In the genomic region with DNA sequence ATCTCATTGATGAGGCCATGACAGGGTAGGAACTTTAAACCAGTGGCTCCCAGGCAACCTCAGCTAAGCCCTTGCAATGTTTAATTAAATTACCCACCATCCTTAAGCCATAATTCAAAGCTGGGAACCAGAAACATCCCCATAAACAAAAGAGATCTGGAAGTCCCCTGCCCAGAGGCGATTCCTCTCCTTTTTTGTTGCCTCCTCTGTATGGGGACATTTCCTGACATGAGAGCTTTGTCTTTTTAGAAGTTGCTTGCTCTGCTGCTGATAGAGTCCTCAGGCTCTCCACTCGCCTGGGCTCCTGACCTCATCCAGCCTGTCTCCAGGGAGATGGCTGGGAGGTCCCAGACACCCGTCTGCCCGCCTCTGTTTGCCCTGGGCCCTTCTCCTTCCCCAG, we compare ENCODE assay signal across 1 cellular context.
TF ChIP-seq lines count a peak whose summit lies in the region.

No MANE protein-coding gene starts in this region.

TF ChIP-seq in liver, 16 proteins besides CTCF, POLR2A, EP300 and RAD21 (continued from another document):
- TF ChIP-seq FOXA1 (IDR thresholded peaks at IDR 0.05) = no peak
- TF ChIP-seq ZBTB33 (IDR thresholded peaks at IDR 0.05) = no peak
- TF ChIP-seq JUND (IDR thresholded peaks at IDR 0.05) = no peak
- TF ChIP-seq, protein P1, sequence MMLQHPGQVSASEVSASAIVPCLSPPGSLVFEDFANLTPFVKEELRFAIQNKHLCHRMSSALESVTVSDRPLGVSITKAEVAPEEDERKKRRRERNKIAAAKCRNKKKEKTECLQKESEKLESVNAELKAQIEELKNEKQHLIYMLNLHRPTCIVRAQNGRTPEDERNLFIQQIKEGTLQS (IDR thresholded peaks at IDR 0.05) = no peak
- TF ChIP-seq MAX (IDR thresholded peaks at IDR 0.05) = no peak
